28 cellular contexts compared by ENCODE assay signal in genomic region chr11:69716099-69716498, GRCh38. TPM values are rescaled to one million over a fixed set of nuclear protein-coding genes. Genes with fewer than 3 reads are reported as not detected.
"Had no signal": no experiment of that assay in that cellular context is flagged by ENCODE, and none has a peak within 500 bp of the region (broad histone marks: within the 10 kb centered on the region; RNA-seq: fewer than 3 reads in every experiment).

No MANE protein-coding gene starts in this region.

- H3K4me3 Mint-ChIP-seq: activated CD4-positive, alpha-beta memory T cell treated with anti-CD3 and anti-CD28 coated beads for 36 hours; activated CD4-positive, alpha-beta T cell treated with anti-CD3 and anti-CD28 coated beads, Interleukin-2, amount 10 ng/mL, durations not matched to agents 7 days and 5 days; activated naive CD8-positive, alpha-beta T cell treated with anti-CD3 and anti-CD28 coated beads, Interleukin-2, amount 50 U/mL, for 24 hours; activated T-cell treated with anti-CD3 and anti-CD28 coated beads, Interleukin-2, amount 50 U/mL, for 4 hours; central memory CD8-positive, alpha-beta T cell had no signal

- H3K9me3 ChIP-seq: ascending aorta, body of pancreas, SK-N-SH had no signal

- H3K9ac ChIP-seq: SK-N-SH had no signal

- ATAC-seq: activated naive CD4-positive, alpha-beta T cell treated with anti-CD3 and anti-CD28 coated beads, Interleukin-2, amount 50 U/mL, for 72 hours; activated naive CD8-positive, alpha-beta T cell treated with anti-CD3 and anti-CD28 coated beads, Interleukin-2, amount 50 U/mL, for 24 hours; activated T-cell treated with anti-CD3 and anti-CD28 coated beads, Interleukin-2, amount 50 U/mL, for 4 hours; body of pancreas; Panc1; Right ventricle myocardium inferior had no signal

- H3K36me3 ChIP-seq: ascending aorta had no signal

- H3K4me3 ChIP-seq: ascending aorta, body of pancreas had no signal

- DNase-seq: activated CD4-positive, alpha-beta memory T cell treated with anti-CD3 and anti-CD28 coated beads for 36 hours; activated CD4-positive, alpha-beta T cell treated with anti-CD3 and anti-CD28 coated beads, Interleukin-2, amount 10 ng/mL, durations not matched to agents 7 days and 5 days; activated CD4-positive, CD25-positive, alpha-beta regulatory T cell; activated CD8-positive, alpha-beta memory T cell treated with anti-CD3 and anti-CD28 coated beads for 24 hours; activated effector memory CD4-positive, alpha-beta T cell treated with anti-CD3 and anti-CD28 coated beads, Interleukin-2, amount 50 U/mL, for 16 hours; activated naive CD4-positive, alpha-beta T cell treated with Interleukin-2 at 50 U/mL for 16 hours; activated naive CD8-positive, alpha-beta T cell treated with anti-CD3 and anti-CD28 coated beads, Interleukin-2, amount 50 U/mL, for 24 hours; activated T-cell treated with anti-CD3 and anti-CD28 coated beads, Interleukin-2, amount 50 U/mL, for 4 hours; amniotic stem cell; body of pancreas; NCI-H1092; NCI-H1417 treated with DMSO at 0.1 percent for 48 hours; NCI-H1694; NCI-H2029 treated with DMSO at 0.1 percent for 48 hours; NCI-H510A treated with DMSO at 0.1 percent for 48 hours; NCI-H69; NK-92 treated with Interleukin-12 subunit alpha and Interleukin-12 subunit beta, amount 100 ng/mL, for 24 hours; OCI-M1; RPMI8226; SK-N-SH; T-helper 1 cell had no signal

- H3K27ac Mint-ChIP-seq: activated CD4-positive, alpha-beta memory T cell treated with anti-CD3 and anti-CD28 coated beads for 36 hours; activated CD4-positive, alpha-beta T cell treated with anti-CD3 and anti-CD28 coated beads, Interleukin-2, amount 10 ng/mL, durations not matched to agents 7 days and 5 days; activated naive CD4-positive, alpha-beta T cell treated with anti-CD3 and anti-CD28 coated beads, Interleukin-2, amount 50 U/mL, for 72 hours; activated naive CD8-positive, alpha-beta T cell treated with anti-CD3 and anti-CD28 coated beads, Interleukin-2, amount 50 U/mL, for 24 hours had no signal

- H3K4me1 ChIP-seq: ascending aorta, body of pancreas had no signal

- H3K9me3 Mint-ChIP-seq: activated CD4-positive, alpha-beta memory T cell treated with anti-CD3 and anti-CD28 coated beads for 36 hours; activated CD4-positive, alpha-beta T cell treated with anti-CD3 and anti-CD28 coated beads, Interleukin-2, amount 10 ng/mL, durations not matched to agents 7 days and 5 days; activated naive CD8-positive, alpha-beta T cell treated with anti-CD3 and anti-CD28 coated beads, Interleukin-2, amount 50 U/mL, for 24 hours; activated T-cell treated with anti-CD3 and anti-CD28 coated beads, Interleukin-2, amount 50 U/mL, for 4 hours; central memory CD8-positive, alpha-beta T cell had no signal

- H3K27ac ChIP-seq: ascending aorta, body of pancreas, VCaP had no signal

- H3K4me2 ChIP-seq: SK-N-SH had no signal

- H3K36me3 Mint-ChIP-seq: activated CD4-positive, alpha-beta memory T cell treated with anti-CD3 and anti-CD28 coated beads for 36 hours had no signal

- H3K27me3 ChIP-seq: ascending aorta had no signal

RNA-seq across cellular contexts. Expression of gene FGF19, which starts 12.3 kb away (rescaled TPM):
- total RNA-seq: activated CD4-positive, alpha-beta memory T cell treated with anti-CD3 and anti-CD28 coated beads for 36 hours; activated CD4-positive, alpha-beta T cell treated with anti-CD3 and anti-CD28 coated beads, Interleukin-2, amount 10 ng/mL, durations not matched to agents 7 days and 5 days; activated T-cell treated with anti-CD3 and anti-CD28 coated beads, Interleukin-2, amount 50 U/mL, for 4 hours; ascending aorta; body of pancreas; Right ventricle myocardium inferior; T-helper 2 cell treated with Interferon-gamma antibody and Interleukin-4, amounts not matched to agents 100 ng/mL and 5 ng/mL, for 36 hours had no signal

RNA-seq across cellular contexts. Expression of gene FGF4, which starts 59.0 kb away (rescaled TPM):
- total RNA-seq: activated CD4-positive, alpha-beta memory T cell treated with anti-CD3 and anti-CD28 coated beads for 36 hours; activated CD4-positive, alpha-beta T cell treated with anti-CD3 and anti-CD28 coated beads, Interleukin-2, amount 10 ng/mL, durations not matched to agents 7 days and 5 days; activated naive CD4-positive, alpha-beta T cell treated with anti-CD3 and anti-CD28 coated beads, Interleukin-2, amount 50 U/mL, for 72 hours; activated T-cell treated with anti-CD3 and anti-CD28 coated beads, Interleukin-2, amount 50 U/mL, for 4 hours; ascending aorta; body of pancreas; Right ventricle myocardium inferior; T-helper 2 cell treated with Interferon-gamma antibody and Interleukin-4, amounts not matched to agents 100 ng/mL and 5 ng/mL, for 36 hours had no signal
